In genomic region chr7:131040467-131040932, GRCh38 we compare ENCODE assay signal across 8 cellular contexts.
DNase-seq lines count a peak whose midpoint lies in the region; ATAC-seq and TF ChIP-seq lines count a peak whose summit lies in the region.

No MANE protein-coding gene starts in this region.

- peak overlapping the region; percentile 83; the same call in 1 of the 2 replicates for H3K27ac ChIP-seq in OCI-LY3 (ENCODE audit: low read length)
- peak overlapping the region; percentile 56 for H3K27ac ChIP-seq in osteoblast (ENCODE audit: low read depth, low read length)

- H2AFZ ChIP-seq in OCI-LY3 (ENCODE audit: low read depth, low read length) (no peak overlapping the region), osteoblast (ENCODE audit: low read length) (no peak overlapping the region)

- H4K20me1 ChIP-seq in OCI-LY3 (ENCODE audit: insufficient read depth, low read length) = no peaks in the 10 kb centered on the region
- H4K20me1 ChIP-seq in osteoblast (ENCODE audit: insufficient read depth, low read length) = no peaks in the 10 kb centered on the region

- H3K4me1 Mint-ChIP-seq in activated naive CD8-positive, alpha-beta T cell (ENCODE audit: low read depth) = peaks cover 71% of the 10 kb centered on the region

- peak; percentile 98 for TF ChIP-seq CTCF in OCI-LY3 (IDR thresholded peaks at IDR 0.05; ENCODE audit: low read depth, low read length)
- peak; percentile 94 for TF ChIP-seq CTCF in osteoblast (IDR thresholded peaks at IDR 0.05; ENCODE audit: extremely low read depth, low read depth, low read length)

- peak overlapping the region; percentile 42 for H3K4me3 ChIP-seq in OCI-LY3 (ENCODE audit: low read length)
- no peak overlapping the region for H3K4me3 ChIP-seq in osteoblast (ENCODE audit: insufficient read depth, low read length)

- peak; percentile 59 for DNase-seq in activated CD8-positive, alpha-beta memory T cell treated with anti-CD3 and anti-CD28 coated beads for 24 hours
- no peak for DNase-seq in activated CD8-positive, alpha-beta memory T cell treated with anti-CD3 and anti-CD28 coated beads, Interleukin-2, amount 50 U/mL, for 48 hours
- DNase-seq in HuH-7 (ENCODE audit: low spot score) (peak; percentile 58), glomerular endothelial cell (ENCODE audit: extremely low read depth, low read depth, low spot score) (peak; percentile 72), osteoblast (ENCODE audit: insufficient read length, low spot score, missing footprints) (peak; percentile 67)

- peak overlapping the region; percentile 62 for H3K9ac ChIP-seq in OCI-LY3 (ENCODE audit: low read length)

- H3K4me2 ChIP-seq in OCI-LY3 (ENCODE audit: low read length) (peak overlapping the region; percentile 66), osteoblast (ENCODE audit: insufficient read depth, low read length) (peak overlapping the region; percentile 60)

- H3K36me3 ChIP-seq in OCI-LY3 (replicated peaks; ENCODE audit: low read depth, low read length) = peaks cover 3% of the 10 kb centered on the region
- no peaks in the 10 kb centered on the region for H3K36me3 ChIP-seq in osteoblast (ENCODE audit: insufficient read depth, low read length)

- peaks cover 14% of the 10 kb centered on the region for H3K36me3 Mint-ChIP-seq in activated naive CD8-positive, alpha-beta T cell

- H3K4me1 ChIP-seq in OCI-LY3 (ENCODE audit: low read length) = peaks cover 46% of the 10 kb centered on the region
- H3K4me1 ChIP-seq in osteoblast (ENCODE audit: insufficient read depth, low read length) = peaks cover 15% of the 10 kb centered on the region

- H3K79me2 ChIP-seq in OCI-LY3 (ENCODE audit: low read length) = peaks cover 34% of the 10 kb centered on the region
- peaks cover 82% of the 10 kb centered on the region for H3K79me2 ChIP-seq in osteoblast (ENCODE audit: insufficient read depth, low read length)

- H3K9me3 Mint-ChIP-seq in activated naive CD8-positive, alpha-beta T cell (ENCODE audit: low read depth) = no peaks in the 10 kb centered on the region

- H3K4me3 Mint-ChIP-seq in activated naive CD8-positive, alpha-beta T cell = peak overlapping the region; percentile 66

- no peaks in the 10 kb centered on the region for H3K9me3 ChIP-seq in OCI-LY3 (ENCODE audit: insufficient read depth, low read length)
- no peaks in the 10 kb centered on the region for H3K9me3 ChIP-seq in osteoblast (ENCODE audit: low read depth, low read length)

- H3K27ac Mint-ChIP-seq in activated naive CD8-positive, alpha-beta T cell = peak overlapping the region; percentile 86

- H3K27me3 ChIP-seq in OCI-LY3 (ENCODE audit: low read depth, low read length) = no peaks in the 10 kb centered on the region
- no peaks in the 10 kb centered on the region for H3K27me3 ChIP-seq in osteoblast (ENCODE audit: insufficient read depth, low read length)

- ATAC-seq in GM18873 (IDR thresholded peaks at IDR 0.05; ENCODE audit: low FRiP score, unreplicated experiment) = no peak

- H3K27me3 Mint-ChIP-seq in activated naive CD8-positive, alpha-beta T cell = no peaks in the 10 kb centered on the region
